ENCODE assay signal across 33 cellular contexts in the genomic region with DNA sequence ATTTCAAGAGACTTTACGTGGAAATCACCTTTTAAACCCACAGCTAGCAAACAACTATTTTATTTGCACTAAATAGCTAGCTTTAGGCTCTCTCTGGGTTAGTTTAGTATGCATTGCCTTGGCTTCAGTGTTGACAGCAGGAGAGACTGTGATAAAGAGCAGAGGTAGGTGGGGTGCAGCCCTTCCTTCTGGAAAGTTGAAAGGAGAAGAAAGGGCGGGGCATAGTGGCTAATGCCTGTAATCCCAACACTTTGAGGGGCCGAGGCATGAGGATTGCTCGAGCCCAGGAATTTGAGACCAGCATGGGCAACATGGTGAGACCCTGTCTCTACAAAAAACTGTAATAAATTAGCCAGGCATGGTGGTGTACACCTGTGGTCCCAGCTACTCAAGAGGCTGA. TPM values are rescaled to one million over a fixed set of nuclear protein-coding genes. Genes with fewer than 3 reads are reported as not detected.
A peak's percentile ranks its signal among the peaks of the same experiment; 100 is the strongest.
DNase-seq lines count a peak whose midpoint lies in the region; ATAC-seq and TF ChIP-seq lines count a peak whose summit lies in the region.
"Had no signal": no experiment of that assay in that cellular context is flagged by ENCODE, and none has a peak within 500 bp of the region (broad histone marks: within the 10 kb centered on the region; RNA-seq: fewer than 3 reads in every experiment).

No MANE protein-coding gene starts in this region.

- BruUV-seq in MCF 10A (replicated peaks; lab: Mats Ljungman, UMichigan) (no TSS peak), mammary epithelial cell (replicated peaks; lab: Mats Ljungman, UMichigan) (no TSS peak)

- no peaks in the 10 kb centered on the region for H4K20me1 ChIP-seq in mammary epithelial cell (ENCODE audit: insufficient read depth, low read length)

- POLR2A ChIA-PET in MCF 10A (lab: Yijun Ruan, JAX), result interaction anchor here (1.3 to 1.9 kb wide), 3 partner anchors 30 to 35 kb away, joined by 5 to 7 read pairs (median 6); no protein-coding TSS in a partner anchor

- H3K27me3 Mint-ChIP-seq in MCF 10A (ENCODE audit: insufficient read depth, unreplicated experiment), result no peaks in the 10 kb centered on the region
- H3K27me3 Mint-ChIP-seq in mesothelial cell of epicardium (ENCODE audit: low read depth), result no peaks in the 10 kb centered on the region
- H3K27me3 Mint-ChIP-seq: memory B cell had no signal

- 94% methylated on average over 4 of the region's 4 CpGs for WGBS in mammary epithelial cell (ENCODE audit: low coverage, missing lambda C conversion rate)
- WGBS in stomach, 5 donors, result 52 to 67% (median 60%) methylated on average over 4 of the region's 4 CpGs

- no peak for ATAC-seq in left lobe of liver
- ATAC-seq: body of pancreas, left colon, right lobe of liver had no signal

- CTCF ChIA-PET in MCF 10A (lab: Yijun Ruan, JAX) (no interaction called here), mammary epithelial cell (lab: Charles Lee; ENCODE audit: low non-redundant PET) (no interaction called here)

- peaks cover 6% of the 10 kb centered on the region for H3K4me1 Mint-ChIP-seq in MCF 10A (ENCODE audit: insufficient read depth, unreplicated experiment)
- H3K4me1 Mint-ChIP-seq in mesothelial cell of epicardium, result peaks cover 18% of the 10 kb centered on the region

- H3K27ac ChIP-seq in mammary epithelial cell (ENCODE audit: insufficient read depth, low read depth, low read length), result no peak overlapping the region
- H3K27ac ChIP-seq in stomach, result no peak overlapping the region
- H3K27ac ChIP-seq: adrenal gland, body of pancreas, right lobe of liver, tibial nerve had no signal

- H3K4me3 Mint-ChIP-seq in MCF 10A (ENCODE audit: unreplicated experiment) (no peak overlapping the region), mesothelial cell of epicardium (no peak overlapping the region)
- H3K4me3 Mint-ChIP-seq: activated CD4-positive, alpha-beta memory T cell treated with anti-CD3 and anti-CD28 coated beads, Interleukin-2, amount 10 ng/mL, durations not matched to agents 7 days and 5 days; activated naive CD4-positive, alpha-beta T cell treated with anti-CD3 and anti-CD28 coated beads for 36 hours; activated T-helper 1 cell treated with anti-CD3 and anti-CD28 coated beads, Interleukin-12 subunit alpha, Interleukin-12 subunit beta, Interleukin-2, Interleukin-4 antibody, amounts not matched to agents 30 ng/mL and 10 ng/mL and 1 ng/mL, durations not matched to agents 14 hours and 24 hours and 36 hours; CD14-positive monocyte; memory B cell had no signal

- in situ Hi-C loops in mammary epithelial cell (cut with MboI; ENCODE audit: low sequenced_read_pairs in 2 of 2), result no loop called here

- H3K9me3 ChIP-seq in mammary epithelial cell (replicated peaks; ENCODE audit: insufficient read depth, low read length) (peaks cover 18% of the 10 kb centered on the region), stomach (peaks cover 0 to 15% (median 5%) of the 10 kb centered on the region in 4 donors)
- H3K9me3 ChIP-seq: adrenal gland, body of pancreas, Caco-2, right lobe of liver, tibial nerve had no signal

- H3K9me3 Mint-ChIP-seq in MCF 10A (ENCODE audit: unreplicated experiment), result peaks cover 9% of the 10 kb centered on the region
- H3K9me3 Mint-ChIP-seq in mesothelial cell of epicardium, result no peaks in the 10 kb centered on the region

- H3K27me3 ChIP-seq in mammary epithelial cell (ENCODE audit: insufficient read depth, low read length) (no peaks in the 10 kb centered on the region), stomach (no peaks in the 10 kb centered on the region)
- H3K27me3 ChIP-seq: adrenal gland, body of pancreas, right lobe of liver, tibial nerve had no signal

- H3K4me3 ChIP-seq in mammary epithelial cell (replicated peaks in 1 of 3; ENCODE audit: insufficient read depth in 1 of 3, low read depth in 2 of 3, low read length in 3 of 3) (no peak overlapping the region), epithelial cell of esophagus (ENCODE audit: low read length) (no peak overlapping the region), stomach (no peak overlapping the region)
- H3K4me3 ChIP-seq: adrenal gland, body of pancreas, right lobe of liver, tibial nerve had no signal

- dilution Hi-C loops in mammary epithelial cell (cut with HindIII; ENCODE audit: low sequenced_read_pairs), result no loop called here

- no peak overlapping the region for H3K4me2 ChIP-seq in mammary epithelial cell (ENCODE audit: insufficient read depth, low read depth, low read length)

- no peak overlapping the region for H3K9ac ChIP-seq in mammary epithelial cell (ENCODE audit: insufficient read depth, low read length)

- no peak for TF ChIP-seq CTCF in MCF 10A (IDR thresholded peaks at IDR 0.05; ENCODE audit: unreplicated experiment)
- no peak for TF ChIP-seq CTCF in mammary epithelial cell (conservative IDR thresholded peaks at IDR 0.05 in 1 of 2, IDR thresholded peaks at IDR 0.05 in 1 of 2; ENCODE audit: extremely low read depth in 1 of 2, insufficient read depth in 1 of 2, low read depth in 1 of 2, low read length in 2 of 2)
- no peak for TF ChIP-seq CTCF in epithelial cell of esophagus (IDR thresholded peaks at IDR 0.05; ENCODE audit: insufficient read depth, low read depth, low read length, missing control alignments)
- no peak for TF ChIP-seq CTCF in mesothelial cell of epicardium (IDR thresholded peaks at IDR 0.05; ENCODE audit: unreplicated experiment)
- no peak for TF ChIP-seq CTCF in stomach (IDR thresholded peaks at IDR 0.05)

- H3K27ac Mint-ChIP-seq in MCF 10A (ENCODE audit: low read depth, unreplicated experiment) (peak overlapping the region; percentile 52), mesothelial cell of epicardium (peak overlapping the region; percentile 75)
- H3K27ac Mint-ChIP-seq: activated CD4-positive, alpha-beta memory T cell treated with anti-CD3 and anti-CD28 coated beads, Interleukin-2, amount 10 ng/mL, durations not matched to agents 7 days and 5 days; activated naive CD4-positive, alpha-beta T cell treated with anti-CD3 and anti-CD28 coated beads for 36 hours; activated T-helper 1 cell treated with anti-CD3 and anti-CD28 coated beads, Interleukin-12 subunit alpha, Interleukin-12 subunit beta, Interleukin-2, Interleukin-4 antibody, amounts not matched to agents 30 ng/mL and 10 ng/mL and 1 ng/mL, durations not matched to agents 14 hours and 24 hours and 36 hours; CD14-positive monocyte; memory B cell had no signal

- DNase-seq in MCF 10A (ENCODE audit: unreplicated experiment) (no peak), mammary epithelial cell (no peak), epithelial cell of esophagus (ENCODE audit: low read depth) (peak; percentile 11), mesothelial cell of epicardium (ENCODE audit: low spot score in 2 of 2, unreplicated experiment in 2 of 2) (no peak), left lobe of liver (ENCODE audit: low spot score) (no peak), stomach (no peak), AG20443 (ENCODE audit: low spot score) (no peak)
- DNase-seq in activated naive CD4-positive, alpha-beta T cell treated with Interleukin-2 at 50 U/mL for 16 hours, result no peak
- DNase-seq: 8988T; activated CD4-positive, alpha-beta memory T cell treated with anti-CD3 and anti-CD28 coated beads, Interleukin-2, amount 10 ng/mL, durations not matched to agents 7 days and 5 days; activated CD8-positive, alpha-beta memory T cell treated with anti-CD3 and anti-CD28 coated beads, Interleukin-2, amount 50 U/mL, for 48 hours; activated naive CD4-positive, alpha-beta T cell treated with anti-CD3 and anti-CD28 coated beads for 36 hours; adrenal gland; body of pancreas; Caco-2; cerebellar nuclear complex; HCEC 1CT; hippocampal formation; Kasumi-1; left colon; NCI-H1048; NCI-H1694; NCI-H2171; right lobe of liver; Right ventricle myocardium superior; stimulated activated CD4-positive, alpha-beta T cell treated with anti-CD3 and anti-CD28 coated beads, Interleukin-12 subunit alpha, Interleukin-12 subunit beta, amount 100 ng/mL, for 4 hours; stimulated activated CD4-positive, alpha-beta T cell treated with anti-CD3 and anti-CD28 coated beads, Interleukin-4, amount 100 ng/mL, for 1 hour; T-helper 2 cell had no signal

- no peak overlapping the region for H2AFZ ChIP-seq in mammary epithelial cell (ENCODE audit: low read depth, low read length)

- TF ChIP-seq EP300 in stomach (IDR thresholded peaks at IDR 0.05), result no peak

- H3K79me2 ChIP-seq in mammary epithelial cell (ENCODE audit: insufficient read depth, low read length), result no peaks in the 10 kb centered on the region

- no peak for TF ChIP-seq POLR2A in stomach (IDR thresholded peaks at IDR 0.05)

- peaks cover 5% of the 10 kb centered on the region for H3K4me1 ChIP-seq in mammary epithelial cell (ENCODE audit: insufficient read depth, low read length)
- H3K4me1 ChIP-seq in stomach, result peaks cover 0 to 10% (median 0%) of the 10 kb centered on the region in 4 donors
- H3K4me1 ChIP-seq: adrenal gland, body of pancreas, right lobe of liver, tibial nerve had no signal

- H3K36me3 Mint-ChIP-seq in MCF 10A (ENCODE audit: insufficient read depth, unreplicated experiment), result no peaks in the 10 kb centered on the region
- H3K36me3 Mint-ChIP-seq in mesothelial cell of epicardium, result no peaks in the 10 kb centered on the region
- H3K36me3 Mint-ChIP-seq: CD14-positive monocyte had no signal

- H3K36me3 ChIP-seq in mammary epithelial cell (ENCODE audit: insufficient read depth, low read length) (no peaks in the 10 kb centered on the region), stomach (no peaks in the 10 kb centered on the region)
- H3K36me3 ChIP-seq: adrenal gland, right lobe of liver, tibial nerve had no signal

- intact Hi-C loops in MCF 10A (cut with micrococcal nuclease) (no loop called here), mammary epithelial cell (cut with micrococcal nuclease) (no loop called here), stomach (cut with DNase I; ENCODE audit: low total_unique reads) (no loop called here)

RNA-seq across cellular contexts. Expression of a gene that starts 29.0 kb away (rescaled TPM):
- 37.9 and 41.5 TPM in 2 replicates for total RNA-seq in MCF 10A (2022)
- 100 to 1,000 TPM in 1 of 2 donors, 10 to 100 TPM in 1; 15.2 to 119 TPM for total RNA-seq in mammary epithelial cell
- polyA plus RNA-seq in mammary epithelial cell, result 22.9 TPM
- 40.9 TPM for polyA minus RNA-seq in mammary epithelial cell
- 0.75 to 1.2 TPM (median 0.98 TPM) in 3 replicates for total RNA-seq in mesothelial cell of epicardium
- 2.1 TPM for total RNA-seq in left lobe of liver
- total RNA-seq in stomach, result 1 to 10 TPM in 2 of 5 donors, under 1 TPM in 3; under 0.01 to 5.5 (median 0.58) TPM
- 1 to 10 TPM in 1 of 3 donors, under 1 TPM in 2; 0.46 to 3.8 (median 0.81) TPM for polyA plus RNA-seq in stomach
- total RNA-seq: G401 had no signal
